Comparison of ENCODE assay signal across 35 cellular contexts in the genomic region with DNA sequence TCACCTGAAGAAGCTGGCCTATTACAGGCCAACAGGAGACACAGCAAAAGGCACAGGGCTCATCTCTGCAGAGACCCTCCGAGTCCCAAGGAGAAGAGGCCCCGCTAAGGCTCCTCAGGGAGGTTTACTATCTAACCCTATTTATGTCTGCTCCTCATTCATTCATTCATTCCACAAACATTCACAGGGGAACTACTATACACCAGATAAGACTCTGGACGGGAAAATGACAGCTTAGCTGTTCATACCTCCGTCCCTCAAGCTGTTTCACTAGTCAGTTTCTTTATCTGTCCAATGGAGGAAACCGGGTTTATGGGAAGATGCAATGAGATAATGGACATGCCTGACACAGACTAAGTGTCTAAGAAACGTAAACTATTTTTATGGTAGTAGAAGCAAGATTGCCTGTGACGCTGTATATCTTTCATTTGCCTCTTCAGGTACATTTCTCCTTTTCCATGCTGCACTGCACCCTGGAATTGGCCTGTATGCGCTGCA.
"Had no signal": no experiment of that assay in that cellular context is flagged by ENCODE, and none has a peak within 500 bp of the region (broad histone marks: within the 10 kb centered on the region; RNA-seq: fewer than 3 reads in every experiment).

No MANE protein-coding gene starts in this region.

- H3K36me3 ChIP-seq: ascending aorta, breast epithelium, cardiac muscle cell, gastrocnemius medialis, heart left ventricle, WERI-Rb-1 had no signal

- H3K27me3 ChIP-seq: ascending aorta, breast epithelium, cardiac muscle cell, dorsolateral prefrontal cortex, foreskin keratinocyte, gastrocnemius medialis had no signal

- DNase-seq: activated B cell treated with CpG ODN at 0.5 μM for 24 hours; activated CD4-positive, alpha-beta T cell treated with anti-CD3 and anti-CD28 coated beads for 48 hours; activated CD4-positive, alpha-beta T cell treated with anti-CD3 and anti-CD28 coated beads, Interleukin-2, amount 50 U/mL, for 1 hour; activated CD4-positive, alpha-beta T cell treated with anti-CD3 and anti-CD28 coated beads, Interleukin-2, amount 50 U/mL, for 48 hours; activated CD8-positive, alpha-beta memory T cell treated with anti-CD3 and anti-CD28 coated beads, Interleukin-2, amount 10 ng/mL, durations not matched to agents 7 days and 5 days; activated CD8-positive, alpha-beta memory T cell treated with anti-CD3 and anti-CD28 coated beads, Interleukin-2, amount 50 U/mL, for 4 hours; activated CD8-positive, alpha-beta T cell treated with anti-CD3 and anti-CD28 coated beads for 36 hours; activated gamma-delta T cell; activated naive CD4-positive, alpha-beta T cell; activated naive CD4-positive, alpha-beta T cell treated with anti-CD3 and anti-CD28 coated beads, Interleukin-2, amount 10 ng/mL, durations not matched to agents 7 days and 5 days; activated naive CD8-positive, alpha-beta T cell treated with anti-CD3 and anti-CD28 coated beads, Interleukin-2, amount 10 ng/mL, durations not matched to agents 7 days and 5 days; activated T-cell treated with anti-CD3 and anti-CD28 coated beads, Interleukin-2, amount 50 U/mL, for 24 hours; activated T-cell treated with anti-CD3 and anti-CD28 coated beads, Interleukin-2, amount 50 U/mL, for 72 hours; central memory CD4-positive, alpha-beta T cell; cerebellar nuclear complex; effector memory CD4-positive, alpha-beta T cell; endodermal cell; glutamatergic neuron; heart left ventricle; T-helper 1 cell; T-helper 17 cell; T1000; WERI-Rb-1 had no signal

- H3K27ac Mint-ChIP-seq: activated B cell treated with CpG ODN at 0.5 μM for 24 hours; activated CD8-positive, alpha-beta memory T cell treated with anti-CD3 and anti-CD28 coated beads, Interleukin-2, amount 10 ng/mL, durations not matched to agents 7 days and 5 days; activated CD8-positive, alpha-beta T cell treated with anti-CD3 and anti-CD28 coated beads for 36 hours; activated naive CD4-positive, alpha-beta T cell treated with anti-CD3 and anti-CD28 coated beads, Interleukin-2, amount 10 ng/mL, durations not matched to agents 7 days and 5 days; activated naive CD4-positive, alpha-beta T cell treated with anti-CD3 and anti-CD28 coated beads, Interleukin-2, amount 50 U/mL, for 72 hours; activated naive CD8-positive, alpha-beta T cell treated with anti-CD3 and anti-CD28 coated beads, Interleukin-2, amount 10 ng/mL, durations not matched to agents 7 days and 5 days; activated T-cell treated with anti-CD3 and anti-CD28 coated beads, Interleukin-2, amount 50 U/mL, for 24 hours; activated T-cell treated with anti-CD3 and anti-CD28 coated beads, Interleukin-2, amount 50 U/mL, for 72 hours; brain; dendritic cell treated with granulocyte-macrophage colony-stimulating factor and Interleukin-4, amounts not matched to agents 40 ng/mL and 50 ng/mL, for 4 days; endodermal cell; T-helper 17 cell; T-helper 2 cell treated with Interferon-gamma antibody and Interleukin-4, amounts not matched to agents 5 μg/mL and 100 μg/mL, for 36 hours had no signal

- H3K9me3 Mint-ChIP-seq: activated B cell treated with CpG ODN at 0.5 μM for 24 hours; activated CD8-positive, alpha-beta T cell treated with anti-CD3 and anti-CD28 coated beads for 36 hours; activated naive CD4-positive, alpha-beta T cell treated with anti-CD3 and anti-CD28 coated beads, Interleukin-2, amount 10 ng/mL, durations not matched to agents 7 days and 5 days; activated naive CD4-positive, alpha-beta T cell treated with anti-CD3 and anti-CD28 coated beads, Interleukin-2, amount 50 U/mL, for 72 hours; activated naive CD8-positive, alpha-beta T cell treated with anti-CD3 and anti-CD28 coated beads, Interleukin-2, amount 10 ng/mL, durations not matched to agents 7 days and 5 days; activated T-cell treated with anti-CD3 and anti-CD28 coated beads, Interleukin-2, amount 50 U/mL, for 24 hours; activated T-cell treated with anti-CD3 and anti-CD28 coated beads, Interleukin-2, amount 50 U/mL, for 72 hours; brain; dendritic cell treated with granulocyte-macrophage colony-stimulating factor and Interleukin-4, amounts not matched to agents 40 ng/mL and 50 ng/mL, for 4 days; endodermal cell; T-helper 2 cell treated with Interferon-gamma antibody and Interleukin-4, amounts not matched to agents 5 μg/mL and 100 μg/mL, for 36 hours had no signal

- ATAC-seq: activated CD4-positive, CD25-positive, alpha-beta regulatory T cell treated with anti-CD3 and anti-CD28 coated beads, Interleukin-2, amount 50 U/mL, for 24 hours; activated CD8-positive, alpha-beta memory T cell treated with anti-CD3 and anti-CD28 coated beads, Interleukin-2, amount 10 ng/mL, durations not matched to agents 7 days and 5 days; activated CD8-positive, alpha-beta T cell treated with anti-CD3 and anti-CD28 coated beads for 36 hours; activated naive CD4-positive, alpha-beta T cell treated with anti-CD3 and anti-CD28 coated beads, Interleukin-2, amount 50 U/mL, for 72 hours; activated T-cell treated with anti-CD3 and anti-CD28 coated beads, Interleukin-2, amount 50 U/mL, for 72 hours; gastrocnemius medialis; heart left ventricle; T-helper 17 cell had no signal

- H3K9me3 ChIP-seq: ascending aorta, breast epithelium, gastrocnemius medialis, heart left ventricle had no signal

- H3K4me3 Mint-ChIP-seq: activated B cell treated with CpG ODN at 0.5 μM for 24 hours; activated CD8-positive, alpha-beta memory T cell treated with anti-CD3 and anti-CD28 coated beads, Interleukin-2, amount 10 ng/mL, durations not matched to agents 7 days and 5 days; activated CD8-positive, alpha-beta T cell treated with anti-CD3 and anti-CD28 coated beads for 36 hours; activated naive CD4-positive, alpha-beta T cell treated with anti-CD3 and anti-CD28 coated beads, Interleukin-2, amount 10 ng/mL, durations not matched to agents 7 days and 5 days; activated naive CD8-positive, alpha-beta T cell treated with anti-CD3 and anti-CD28 coated beads, Interleukin-2, amount 10 ng/mL, durations not matched to agents 7 days and 5 days; activated T-cell treated with anti-CD3 and anti-CD28 coated beads, Interleukin-2, amount 50 U/mL, for 24 hours; activated T-cell treated with anti-CD3 and anti-CD28 coated beads, Interleukin-2, amount 50 U/mL, for 72 hours; brain; dendritic cell treated with granulocyte-macrophage colony-stimulating factor and Interleukin-4, amounts not matched to agents 40 ng/mL and 50 ng/mL, for 4 days; endodermal cell; T-helper 17 cell; T-helper 2 cell treated with Interferon-gamma antibody and Interleukin-4, amounts not matched to agents 5 μg/mL and 100 μg/mL, for 36 hours had no signal

- H3K4me3 ChIP-seq: ascending aorta, breast epithelium, cardiac muscle cell, coronary artery, dorsolateral prefrontal cortex, gastrocnemius medialis, heart left ventricle had no signal

- H3K27ac ChIP-seq: ascending aorta, cardiac muscle cell, coronary artery, foreskin keratinocyte, gastrocnemius medialis, heart left ventricle, WERI-Rb-1 had no signal

- H3K36me3 Mint-ChIP-seq: activated CD8-positive, alpha-beta memory T cell treated with anti-CD3 and anti-CD28 coated beads, Interleukin-2, amount 10 ng/mL, durations not matched to agents 7 days and 5 days; activated naive CD4-positive, alpha-beta T cell treated with anti-CD3 and anti-CD28 coated beads, Interleukin-2, amount 10 ng/mL, durations not matched to agents 7 days and 5 days; activated naive CD4-positive, alpha-beta T cell treated with anti-CD3 and anti-CD28 coated beads, Interleukin-2, amount 50 U/mL, for 72 hours; activated naive CD8-positive, alpha-beta T cell treated with anti-CD3 and anti-CD28 coated beads, Interleukin-2, amount 10 ng/mL, durations not matched to agents 7 days and 5 days; brain had no signal

- H3K4me1 ChIP-seq: breast epithelium had no signal
